Comparison of ENCODE assay signal across 1 cellular context in the genomic region with DNA sequence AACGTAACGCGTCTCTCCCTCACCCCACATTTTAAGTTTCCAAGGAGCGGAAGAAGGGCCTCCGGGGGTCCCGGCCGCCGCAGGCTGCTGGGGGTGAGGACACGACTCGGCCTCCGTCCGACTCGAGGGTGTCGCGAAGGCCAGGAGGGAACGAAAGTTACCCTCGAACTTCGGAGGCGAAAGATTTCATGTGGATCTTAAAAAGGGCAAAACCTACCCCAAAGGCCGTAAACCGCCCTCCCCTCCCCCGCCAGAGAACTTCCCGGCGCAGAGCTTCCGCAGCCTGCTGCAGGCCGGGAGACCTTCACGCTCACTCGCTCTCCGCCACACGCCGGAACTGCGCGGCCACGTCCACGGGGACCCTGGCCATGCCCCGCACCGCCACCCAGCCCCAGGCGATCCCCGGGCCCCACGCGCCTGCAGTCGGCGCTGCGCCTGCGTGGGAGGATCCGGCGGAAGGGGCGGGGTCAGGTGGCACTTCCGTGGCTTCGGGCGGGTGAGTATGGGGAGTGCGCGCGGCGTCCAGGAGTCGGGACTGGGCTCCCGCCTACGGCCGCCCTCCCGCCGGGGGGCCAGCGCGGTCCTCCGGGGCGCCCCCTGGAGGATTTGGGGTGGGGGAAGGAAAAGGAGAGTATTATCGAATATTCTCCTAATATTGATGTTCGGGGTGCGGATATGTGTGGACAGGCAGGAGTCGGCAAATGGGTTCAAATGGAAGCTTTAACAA.
TF ChIP-seq lines count a peak whose summit lies in the region.

A gene (plus strand): TSS at position 474 of the 727 bp plus-strand sequence. CDS start 19,755 bp downstream, outside the sequence.

TF ChIP-seq in K562, 482 proteins besides CTCF, POLR2A, EP300 and RAD21 (continued from another document and continues in another):
- TF ChIP-seq, protein P1, sequence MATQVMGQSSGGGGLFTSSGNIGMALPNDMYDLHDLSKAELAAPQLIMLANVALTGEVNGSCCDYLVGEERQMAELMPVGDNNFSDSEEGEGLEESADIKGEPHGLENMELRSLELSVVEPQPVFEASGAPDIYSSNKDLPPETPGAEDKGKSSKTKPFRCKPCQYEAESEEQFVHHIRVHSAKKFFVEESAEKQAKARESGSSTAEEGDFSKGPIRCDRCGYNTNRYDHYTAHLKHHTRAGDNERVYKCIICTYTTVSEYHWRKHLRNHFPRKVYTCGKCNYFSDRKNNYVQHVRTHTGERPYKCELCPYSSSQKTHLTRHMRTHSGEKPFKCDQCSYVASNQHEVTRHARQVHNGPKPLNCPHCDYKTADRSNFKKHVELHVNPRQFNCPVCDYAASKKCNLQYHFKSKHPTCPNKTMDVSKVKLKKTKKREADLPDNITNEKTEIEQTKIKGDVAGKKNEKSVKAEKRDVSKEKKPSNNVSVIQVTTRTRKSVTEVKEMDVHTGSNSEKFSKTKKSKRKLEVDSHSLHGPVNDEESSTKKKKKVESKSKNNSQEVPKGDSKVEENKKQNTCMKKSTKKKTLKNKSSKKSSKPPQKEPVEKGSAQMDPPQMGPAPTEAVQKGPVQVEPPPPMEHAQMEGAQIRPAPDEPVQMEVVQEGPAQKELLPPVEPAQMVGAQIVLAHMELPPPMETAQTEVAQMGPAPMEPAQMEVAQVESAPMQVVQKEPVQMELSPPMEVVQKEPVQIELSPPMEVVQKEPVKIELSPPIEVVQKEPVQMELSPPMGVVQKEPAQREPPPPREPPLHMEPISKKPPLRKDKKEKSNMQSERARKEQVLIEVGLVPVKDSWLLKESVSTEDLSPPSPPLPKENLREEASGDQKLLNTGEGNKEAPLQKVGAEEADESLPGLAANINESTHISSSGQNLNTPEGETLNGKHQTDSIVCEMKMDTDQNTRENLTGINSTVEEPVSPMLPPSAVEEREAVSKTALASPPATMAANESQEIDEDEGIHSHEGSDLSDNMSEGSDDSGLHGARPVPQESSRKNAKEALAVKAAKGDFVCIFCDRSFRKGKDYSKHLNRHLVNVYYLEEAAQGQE (CRISPR knock-in tag; IDR thresholded peaks at IDR 0.05; ENCODE audit: low read depth) = no peak
- TF ChIP-seq PHTF2 (CRISPR knock-in tag; IDR thresholded peaks at IDR 0.05) = no peak
- no peak for TF ChIP-seq HNRNPUL1 (IDR thresholded peaks at IDR 0.05; ENCODE audit: low read length)
- TF ChIP-seq MBD2 (IDR thresholded peaks at IDR 0.05; ENCODE audit: borderline replicate concordance, low read depth) = peak; percentile 68; the same call in 1 of the 2 replicates
- no peak for TF ChIP-seq ZNF121 (CRISPR knock-in tag; conservative IDR thresholded peaks at IDR 0.05)
- TF ChIP-seq, protein P2, sequence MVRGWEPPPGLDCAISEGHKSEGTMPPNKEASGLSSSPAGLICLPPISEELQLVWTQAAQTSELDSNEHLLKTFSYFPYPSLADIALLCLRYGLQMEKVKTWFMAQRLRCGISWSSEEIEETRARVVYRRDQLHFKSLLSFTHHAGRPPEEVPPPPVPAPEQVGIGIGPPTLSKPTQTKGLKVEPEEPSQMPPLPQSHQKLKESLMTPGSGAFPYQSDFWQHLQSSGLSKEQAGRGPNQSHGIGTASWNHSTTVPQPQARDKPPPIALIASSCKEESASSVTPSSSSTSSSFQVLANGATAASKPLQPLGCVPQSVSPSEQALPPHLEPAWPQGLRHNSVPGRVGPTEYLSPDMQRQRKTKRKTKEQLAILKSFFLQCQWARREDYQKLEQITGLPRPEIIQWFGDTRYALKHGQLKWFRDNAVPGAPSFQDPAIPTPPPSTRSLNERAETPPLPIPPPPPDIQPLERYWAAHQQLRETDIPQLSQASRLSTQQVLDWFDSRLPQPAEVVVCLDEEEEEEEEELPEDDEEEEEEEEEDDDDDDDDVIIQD (CRISPR knock-in tag; IDR thresholded peaks at IDR 0.05) = no peak
- TF ChIP-seq HDGF (IDR thresholded peaks at IDR 0.05) = no peak
- TF ChIP-seq, protein P3, sequence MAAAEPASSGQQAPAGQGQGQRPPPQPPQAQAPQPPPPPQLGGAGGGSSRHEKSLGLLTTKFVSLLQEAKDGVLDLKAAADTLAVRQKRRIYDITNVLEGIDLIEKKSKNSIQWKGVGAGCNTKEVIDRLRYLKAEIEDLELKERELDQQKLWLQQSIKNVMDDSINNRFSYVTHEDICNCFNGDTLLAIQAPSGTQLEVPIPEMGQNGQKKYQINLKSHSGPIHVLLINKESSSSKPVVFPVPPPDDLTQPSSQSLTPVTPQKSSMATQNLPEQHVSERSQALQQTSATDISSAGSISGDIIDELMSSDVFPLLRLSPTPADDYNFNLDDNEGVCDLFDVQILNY (CRISPR knock-in tag; IDR thresholded peaks at IDR 0.05) = no peak
- TF ChIP-seq MIER1 (IDR thresholded peaks at IDR 0.05; ENCODE audit: low read depth) = no peak
- TF ChIP-seq HEY1 (CRISPR knock-in tag; IDR thresholded peaks at IDR 0.05; ENCODE audit: borderline replicate concordance) = no peak
- TF ChIP-seq OTX1 (CRISPR knock-in tag; IDR thresholded peaks at IDR 0.05) = peak; percentile 70; the same call in 1 of the 2 replicates
- no peak for TF ChIP-seq SRSF3 (IDR thresholded peaks at IDR 0.05; ENCODE audit: insufficient read depth, low read length)
- TF ChIP-seq RBFOX2 (IDR thresholded peaks at IDR 0.05; ENCODE audit: low read depth, low read length) = peak; percentile 98
- no peak for TF ChIP-seq ZNF197 (CRISPR knock-in tag; IDR thresholded peaks at IDR 0.05; ENCODE audit: low read depth)
- peak; percentile 71; the same call in 1 of the 2 replicates for TF ChIP-seq JUN (IDR thresholded peaks at IDR 0.05; ENCODE audit: borderline replicate concordance, low read depth, low read length)
- TF ChIP-seq JUN (CRISPR knock-in tag; IDR thresholded peaks at IDR 0.05; ENCODE audit: borderline replicate concordance) = no peak
- TF ChIP-seq FOXK1 (CRISPR knock-in tag; IDR thresholded peaks at IDR 0.05; ENCODE audit: borderline replicate concordance) = peak; percentile 59; the same call in 1 of the 2 replicates
- peak; percentile 90 for TF ChIP-seq POLR2B (IDR thresholded peaks at IDR 0.05; ENCODE audit: low read depth, partially characterized antibody)
- peak; percentile 44; the same call in 1 of the 2 replicates for TF ChIP-seq BHLHE40 (IDR thresholded peaks at IDR 0.05; ENCODE audit: low read length)
- no peak for TF ChIP-seq RBM34 (IDR thresholded peaks at IDR 0.05; ENCODE audit: borderline replicate concordance, insufficient read depth, low read length)
- TF ChIP-seq, protein P4, sequence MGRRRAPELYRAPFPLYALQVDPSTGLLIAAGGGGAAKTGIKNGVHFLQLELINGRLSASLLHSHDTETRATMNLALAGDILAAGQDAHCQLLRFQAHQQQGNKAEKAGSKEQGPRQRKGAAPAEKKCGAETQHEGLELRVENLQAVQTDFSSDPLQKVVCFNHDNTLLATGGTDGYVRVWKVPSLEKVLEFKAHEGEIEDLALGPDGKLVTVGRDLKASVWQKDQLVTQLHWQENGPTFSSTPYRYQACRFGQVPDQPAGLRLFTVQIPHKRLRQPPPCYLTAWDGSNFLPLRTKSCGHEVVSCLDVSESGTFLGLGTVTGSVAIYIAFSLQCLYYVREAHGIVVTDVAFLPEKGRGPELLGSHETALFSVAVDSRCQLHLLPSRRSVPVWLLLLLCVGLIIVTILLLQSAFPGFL (CRISPR knock-in tag; IDR thresholded peaks at IDR 0.05) = no peak
- TF ChIP-seq, protein P5, sequence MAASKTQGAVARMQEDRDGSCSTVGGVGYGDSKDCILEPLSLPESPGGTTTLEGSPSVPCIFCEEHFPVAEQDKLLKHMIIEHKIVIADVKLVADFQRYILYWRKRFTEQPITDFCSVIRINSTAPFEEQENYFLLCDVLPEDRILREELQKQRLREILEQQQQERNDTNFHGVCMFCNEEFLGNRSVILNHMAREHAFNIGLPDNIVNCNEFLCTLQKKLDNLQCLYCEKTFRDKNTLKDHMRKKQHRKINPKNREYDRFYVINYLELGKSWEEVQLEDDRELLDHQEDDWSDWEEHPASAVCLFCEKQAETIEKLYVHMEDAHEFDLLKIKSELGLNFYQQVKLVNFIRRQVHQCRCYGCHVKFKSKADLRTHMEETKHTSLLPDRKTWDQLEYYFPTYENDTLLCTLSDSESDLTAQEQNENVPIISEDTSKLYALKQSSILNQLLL (CRISPR knock-in tag; IDR thresholded peaks at IDR 0.05; ENCODE audit: borderline replicate concordance) = no peak
- no peak for TF ChIP-seq U2AF2 (optimal IDR thresholded peaks at IDR 0.05; ENCODE audit: low read depth, low read length)
- TF ChIP-seq XRCC5 (IDR thresholded peaks at IDR 0.05; ENCODE audit: low read depth, low read length) = 0 out of 2 replicates have a peak, but pooled peaks have one; percentile 44
- TF ChIP-seq CTBP1 (IDR thresholded peaks at IDR 0.05; ENCODE audit: borderline replicate concordance) = peak; percentile 77; the same call in 1 of the 2 replicates
- TF ChIP-seq, protein P6, sequence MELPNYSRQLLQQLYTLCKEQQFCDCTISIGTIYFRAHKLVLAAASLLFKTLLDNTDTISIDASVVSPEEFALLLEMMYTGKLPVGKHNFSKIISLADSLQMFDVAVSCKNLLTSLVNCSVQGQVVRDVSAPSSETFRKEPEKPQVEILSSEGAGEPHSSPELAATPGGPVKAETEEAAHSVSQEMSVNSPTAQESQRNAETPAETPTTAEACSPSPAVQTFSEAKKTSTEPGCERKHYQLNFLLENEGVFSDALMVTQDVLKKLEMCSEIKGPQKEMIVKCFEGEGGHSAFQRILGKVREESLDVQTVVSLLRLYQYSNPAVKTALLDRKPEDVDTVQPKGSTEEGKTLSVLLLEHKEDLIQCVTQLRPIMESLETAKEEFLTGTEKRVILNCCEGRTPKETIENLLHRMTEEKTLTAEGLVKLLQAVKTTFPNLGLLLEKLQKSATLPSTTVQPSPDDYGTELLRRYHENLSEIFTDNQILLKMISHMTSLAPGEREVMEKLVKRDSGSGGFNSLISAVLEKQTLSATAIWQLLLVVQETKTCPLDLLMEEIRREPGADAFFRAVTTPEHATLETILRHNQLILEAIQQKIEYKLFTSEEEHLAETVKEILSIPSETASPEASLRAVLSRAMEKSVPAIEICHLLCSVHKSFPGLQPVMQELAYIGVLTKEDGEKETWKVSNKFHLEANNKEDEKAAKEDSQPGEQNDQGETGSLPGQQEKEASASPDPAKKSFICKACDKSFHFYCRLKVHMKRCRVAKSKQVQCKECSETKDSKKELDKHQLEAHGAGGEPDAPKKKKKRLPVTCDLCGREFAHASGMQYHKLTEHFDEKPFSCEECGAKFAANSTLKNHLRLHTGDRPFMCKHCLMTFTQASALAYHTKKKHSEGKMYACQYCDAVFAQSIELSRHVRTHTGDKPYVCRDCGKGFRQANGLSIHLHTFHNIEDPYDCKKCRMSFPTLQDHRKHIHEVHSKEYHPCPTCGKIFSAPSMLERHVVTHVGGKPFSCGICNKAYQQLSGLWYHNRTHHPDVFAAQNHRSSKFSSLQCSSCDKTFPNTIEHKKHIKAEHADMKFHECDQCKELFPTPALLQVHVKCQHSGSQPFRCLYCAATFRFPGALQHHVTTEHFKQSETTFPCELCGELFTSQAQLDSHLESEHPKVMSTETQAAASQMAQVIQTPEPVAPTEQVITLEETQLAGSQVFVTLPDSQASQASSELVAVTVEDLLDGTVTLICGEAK (IDR thresholded peaks at IDR 0.05) = peak; percentile 91
- TF ChIP-seq, protein P6 (CRISPR knock-in tag; IDR thresholded peaks at IDR 0.05) = no peak; the same call in 1 of the 2 replicates
- no peak for TF ChIP-seq TBL1XR1 (IDR thresholded peaks at IDR 0.05; ENCODE audit: low read length in 2 of 2)
- TF ChIP-seq, protein P7, sequence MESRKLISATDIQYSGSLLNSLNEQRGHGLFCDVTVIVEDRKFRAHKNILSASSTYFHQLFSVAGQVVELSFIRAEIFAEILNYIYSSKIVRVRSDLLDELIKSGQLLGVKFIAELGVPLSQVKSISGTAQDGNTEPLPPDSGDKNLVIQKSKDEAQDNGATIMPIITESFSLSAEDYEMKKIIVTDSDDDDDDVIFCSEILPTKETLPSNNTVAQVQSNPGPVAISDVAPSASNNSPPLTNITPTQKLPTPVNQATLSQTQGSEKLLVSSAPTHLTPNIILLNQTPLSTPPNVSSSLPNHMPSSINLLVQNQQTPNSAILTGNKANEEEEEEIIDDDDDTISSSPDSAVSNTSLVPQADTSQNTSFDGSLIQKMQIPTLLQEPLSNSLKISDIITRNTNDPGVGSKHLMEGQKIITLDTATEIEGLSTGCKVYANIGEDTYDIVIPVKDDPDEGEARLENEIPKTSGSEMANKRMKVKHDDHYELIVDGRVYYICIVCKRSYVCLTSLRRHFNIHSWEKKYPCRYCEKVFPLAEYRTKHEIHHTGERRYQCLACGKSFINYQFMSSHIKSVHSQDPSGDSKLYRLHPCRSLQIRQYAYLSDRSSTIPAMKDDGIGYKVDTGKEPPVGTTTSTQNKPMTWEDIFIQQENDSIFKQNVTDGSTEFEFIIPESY (CRISPR knock-in tag; IDR thresholded peaks at IDR 0.05) = peak; percentile 78
- no peak for TF ChIP-seq RFX7 (CRISPR knock-in tag; IDR thresholded peaks at IDR 0.05)
- no peak for TF ChIP-seq RBM17 (IDR thresholded peaks at IDR 0.05; ENCODE audit: borderline replicate concordance, low read depth, low read length)
